ENCODE assay signal across 9 cellular contexts in genomic region chr2:46942891-46943626, GRCh38. TPM values are rescaled to one million over a fixed set of nuclear protein-coding genes. Genes with fewer than 3 reads are reported as not detected.
DNase-seq lines count a peak whose midpoint lies in the region; ATAC-seq and TF ChIP-seq lines count a peak whose summit lies in the region.
"Had no signal": no experiment of that assay in that cellular context is flagged by ENCODE, and none has a peak within 500 bp of the region (broad histone marks: within the 10 kb centered on the region; RNA-seq: fewer than 3 reads in every experiment).

No MANE protein-coding gene starts in this region.

- no peak for DNase-seq in left ventricle myocardium inferior
- no peak for DNase-seq in cardiac septum (ENCODE audit: low spot score)
- peak in 1 of 2 donors; percentile 16 for DNase-seq in activated naive CD4-positive, alpha-beta T cell treated with anti-CD3 and anti-CD28 coated beads, Interleukin-2, amount 50 U/mL, for 72 hours (ENCODE audit: low spot score in 2 of 2)
- DNase-seq in mesenchymal stem cell = no peak
- DNase-seq in upper lobe of right lung = no peak
- no peak for DNase-seq in glomerular visceral epithelial cell (ENCODE audit: extremely low spot score)
- DNase-seq in HK-2 (ENCODE audit: unreplicated experiment) = no peak
- no peak for DNase-seq in T1000 (lab: John Stamatoyannopoulos, UW)
- DNase-seq: NCI-H1092 had no signal

- intact Hi-C loops in left ventricle myocardium inferior (cut with micrococcal nuclease) (no loop called here), cardiac septum (cut with DNase I) (no loop called here), upper lobe of right lung (cut with DNase I) (no loop called here)

- WGBS in mesenchymal stem cell = 96% methylated on average over 7 of the region's 10 CpGs

- H4K91ac ChIP-seq in mesenchymal stem cell (ENCODE audit: low read length) = no peak overlapping the region

- no peak overlapping the region for H3K18ac ChIP-seq in mesenchymal stem cell (ENCODE audit: low read depth in 1 of 2, low read length in 2 of 2)

- peak overlapping the region; percentile 92 for H3K4me3 ChIP-seq in left ventricle myocardium inferior
- peak overlapping the region in 1 of 2 experiments; percentile 100 for H3K4me3 ChIP-seq in mesenchymal stem cell (ENCODE audit: insufficient read depth in 1 of 2, low read depth in 1 of 2, low read length in 2 of 2)
- peak overlapping the region; percentile 90 for H3K4me3 ChIP-seq in upper lobe of right lung

- peaks cover 40% of the 10 kb centered on the region for H3K4me1 ChIP-seq in left ventricle myocardium inferior
- H3K4me1 ChIP-seq in mesenchymal stem cell (ENCODE audit: control insufficient read depth, insufficient read depth, low read depth, low read length) = peaks cover 19% of the 10 kb centered on the region
- H3K4me1 ChIP-seq in upper lobe of right lung = peaks cover 42% of the 10 kb centered on the region

- no peak overlapping the region for H2AFZ ChIP-seq in mesenchymal stem cell (ENCODE audit: low read depth, low read length)

- peak in 1 of 2 donors; percentile 9 for ATAC-seq in activated naive CD4-positive, alpha-beta T cell treated with anti-CD3 and anti-CD28 coated beads, Interleukin-2, amount 50 U/mL, for 72 hours
- ATAC-seq in upper lobe of right lung = no peak

- H4K8ac ChIP-seq in mesenchymal stem cell (ENCODE audit: low read length) = no peak overlapping the region

- no peaks in the 10 kb centered on the region for H3K9me3 ChIP-seq in left ventricle myocardium inferior (replicated peaks)
- no peaks in the 10 kb centered on the region for H3K9me3 ChIP-seq in mesenchymal stem cell (ENCODE audit: control insufficient read depth, low read length)
- no peaks in the 10 kb centered on the region for H3K9me3 ChIP-seq in upper lobe of right lung

- no peak overlapping the region for H2BK12ac ChIP-seq in mesenchymal stem cell (ENCODE audit: low read length in 2 of 2)

- no peak overlapping the region for H2BK5ac ChIP-seq in mesenchymal stem cell (ENCODE audit: low read depth, low read length, poor library complexity, severe bottlenecking)

- no peaks in the 10 kb centered on the region for H3K9me3 Mint-ChIP-seq in activated naive CD4-positive, alpha-beta T cell treated with anti-CD3 and anti-CD28 coated beads, Interleukin-2, amount 50 U/mL, for 72 hours

- peak overlapping the region; percentile 98 to 99 for H3K27ac Mint-ChIP-seq in activated naive CD4-positive, alpha-beta T cell treated with anti-CD3 and anti-CD28 coated beads, Interleukin-2, amount 50 U/mL, for 72 hours

- H3K4me2 ChIP-seq in mesenchymal stem cell (ENCODE audit: low read length, poor library complexity, severe bottlenecking) = peak overlapping the region; percentile 74

- no peak overlapping the region for H3K4ac ChIP-seq in mesenchymal stem cell (ENCODE audit: low read depth in 1 of 2, low read length in 2 of 2)

- no peaks in the 10 kb centered on the region for H3K27me3 ChIP-seq in left ventricle myocardium inferior (ENCODE audit: low read depth)
- H3K27me3 ChIP-seq in mesenchymal stem cell (ENCODE audit: control insufficient read depth in 1 of 2, insufficient read depth in 1 of 2, low read length in 2 of 2) = no peaks in the 10 kb centered on the region
- H3K27me3 ChIP-seq in upper lobe of right lung = no peaks in the 10 kb centered on the region

- peak overlapping the region; percentile 96 for H3K9ac ChIP-seq in mesenchymal stem cell (ENCODE audit: low read length)

- no peak overlapping the region for H3K27ac ChIP-seq in left ventricle myocardium inferior (replicated peaks)
- no peak overlapping the region for H3K27ac ChIP-seq in mesenchymal stem cell (ENCODE audit: low read length, poor library complexity, severe bottlenecking)
- peak overlapping the region; percentile 92 for H3K27ac ChIP-seq in upper lobe of right lung

- no peak for TF ChIP-seq CTCF in left ventricle myocardium inferior (IDR thresholded peaks at IDR 0.05; ENCODE audit: borderline replicate concordance)
- TF ChIP-seq CTCF in upper lobe of right lung (IDR thresholded peaks at IDR 0.05) = no peak

- H2BK120ac ChIP-seq in mesenchymal stem cell (ENCODE audit: low read depth, low read length) = no peak overlapping the region

- peaks cover 22 to 38% of the 10 kb centered on the region in 2 donors for H3K36me3 Mint-ChIP-seq in activated naive CD4-positive, alpha-beta T cell treated with anti-CD3 and anti-CD28 coated beads, Interleukin-2, amount 50 U/mL, for 72 hours

- peaks cover 26% of the 10 kb centered on the region for H3K79me1 ChIP-seq in mesenchymal stem cell (replicated peaks; ENCODE audit: low read length, poor library complexity, severe bottlenecking)

- H3K36me3 ChIP-seq in left ventricle myocardium inferior (peaks cover 10% of the 10 kb centered on the region), mesenchymal stem cell (ENCODE audit: control insufficient read depth in 1 of 2, insufficient read depth in 2 of 2, low read depth in 1 of 2, low read length in 2 of 2) (peaks cover 9 to 32% of the 10 kb centered on the region in 2 experiments), upper lobe of right lung (no peaks in the 10 kb centered on the region)

- no peak overlapping the region for H2AK5ac ChIP-seq in mesenchymal stem cell (ENCODE audit: low read length, severe bottlenecking)

- no peak overlapping the region for H3K23ac ChIP-seq in mesenchymal stem cell (ENCODE audit: low read length in 2 of 2)

- H3K14ac ChIP-seq in mesenchymal stem cell (ENCODE audit: low read length in 2 of 2) = no peak overlapping the region

- H2BK15ac ChIP-seq in mesenchymal stem cell (ENCODE audit: low read depth, poor library complexity, severe bottlenecking) = no peak overlapping the region

RNA-seq across cellular contexts. Expression of gene TTC7A, which starts 2.0 kb away (rescaled TPM):
- 8.2 TPM for total RNA-seq in left ventricle myocardium inferior
- 7.4 TPM for total RNA-seq in cardiac septum
- total RNA-seq in activated naive CD4-positive, alpha-beta T cell treated with anti-CD3 and anti-CD28 coated beads, Interleukin-2, amount 50 U/mL, for 72 hours = 10 to 100 TPM; 32.9 to 66.6 TPM
- polyA plus RNA-seq in mesenchymal stem cell (2013, experiment 1 of 2) = 9.8 TPM
- 9.3 TPM for polyA plus RNA-seq in mesenchymal stem cell (2013, experiment 2 of 2)
- total RNA-seq in upper lobe of right lung = 45.5 TPM

RNA-seq across cellular contexts. Expression of gene MCFD2, which starts 27.5 kb away (rescaled TPM):
- total RNA-seq in left ventricle myocardium inferior (61.2 TPM), cardiac septum (55.1 TPM), upper lobe of right lung (104 TPM)
- total RNA-seq in activated naive CD4-positive, alpha-beta T cell treated with anti-CD3 and anti-CD28 coated beads, Interleukin-2, amount 50 U/mL, for 72 hours = 10 to 100 TPM; 25.6 to 50.7 TPM
- 212 TPM for polyA plus RNA-seq in mesenchymal stem cell (2013, experiment 1 of 2)
- 217 TPM for polyA plus RNA-seq in mesenchymal stem cell (2013, experiment 2 of 2)
